ENCODE assay signal across 14 cellular contexts in genomic region chr2:187549951-187550555, GRCh38. TPM values are rescaled to one million over a fixed set of nuclear protein-coding genes. Genes with fewer than 3 reads are reported as not detected.
DNase-seq lines count a peak whose midpoint lies in the region; ATAC-seq and TF ChIP-seq lines count a peak whose summit lies in the region.
"Had no signal": no experiment of that assay in that cellular context is flagged by ENCODE, and none has a peak within 500 bp of the region (broad histone marks: within the 10 kb centered on the region; RNA-seq: fewer than 3 reads in every experiment).

No MANE protein-coding gene starts in this region.

- in situ Hi-C loops in Panc1 (cut with HindIII; ENCODE audit: low pct_unique_long_range_greater_than_20kb, low sequenced_read_pairs): no loop called here

- POLR2A ChIA-PET in Panc1 (lab: Charles Lee): interaction anchor here (0.6 to 1.6 kb wide), 2 partner anchors 16 to 50 kb away, joined by 4 to 5 read pairs; no protein-coding TSS in a partner anchor

- H3K36me3 ChIP-seq in Panc1 (ENCODE audit: control insufficient read depth, insufficient read depth, low read length) (peaks cover 21% of the 10 kb centered on the region), endocrine pancreas (ENCODE audit: control insufficient read depth, insufficient read depth, low read length) (no peaks in the 10 kb centered on the region), muscle layer of duodenum (ENCODE audit: control insufficient read depth in 1 of 2, insufficient read depth in 2 of 2, low read length in 2 of 2) (no peaks in the 10 kb centered on the region), tibial nerve (no peaks in the 10 kb centered on the region)

- H3K27me3 ChIP-seq in Panc1 (ENCODE audit: control insufficient read depth, insufficient read depth, low read length): no peaks in the 10 kb centered on the region
- H3K27me3 ChIP-seq in endocrine pancreas (ENCODE audit: control insufficient read depth, insufficient read depth, low read length): no peaks in the 10 kb centered on the region
- H3K27me3 ChIP-seq in muscle layer of duodenum (ENCODE audit: low read depth, low read length): no peaks in the 10 kb centered on the region
- H3K27me3 ChIP-seq in tibial nerve: no peaks in the 10 kb centered on the region
- H3K27me3 ChIP-seq: SJCRH30 had no signal

- no TSS peak for BruUV-seq in Panc1 (replicated peaks; lab: Mats Ljungman, UMichigan)

- 63 to 67% methylated on average over 3 of the region's 3 CpGs for WGBS in tibial nerve, 2 donors

- H3K9me3 ChIP-seq in Panc1 (ENCODE audit: control insufficient read depth, insufficient read depth, low read depth, low read length): no peaks in the 10 kb centered on the region
- no peaks in the 10 kb centered on the region for H3K9me3 ChIP-seq in endocrine pancreas (ENCODE audit: control insufficient read depth, low read length)
- H3K9me3 ChIP-seq in muscle layer of duodenum (ENCODE audit: control insufficient read depth in 1 of 2, low read length in 2 of 2): no peaks in the 10 kb centered on the region
- H3K9me3 ChIP-seq in tibial nerve: no peaks in the 10 kb centered on the region
- H3K9me3 ChIP-seq: SJCRH30 had no signal

- H3K4me3 ChIP-seq in Panc1 (ENCODE audit: low read depth in 2 of 2, low read length in 2 of 2): peak overlapping the region; percentile 27 to 44
- peak overlapping the region; percentile 74 for H3K4me3 ChIP-seq in endocrine pancreas (ENCODE audit: control insufficient read depth, insufficient read depth, low read length)
- H3K4me3 ChIP-seq in muscle layer of duodenum (ENCODE audit: low read depth in 1 of 2, low read length in 2 of 2): peak overlapping the region; percentile 22 to 34
- peak overlapping the region in 3 of 4 donors; percentile 1 to 15 (median 12) for H3K4me3 ChIP-seq in tibial nerve
- H3K4me3 ChIP-seq: SJCRH30 had no signal

- H3K27ac ChIP-seq in Panc1 (ENCODE audit: low read length): peak overlapping the region; percentile 98
- H3K27ac ChIP-seq in muscle layer of duodenum (ENCODE audit: low read length): peak overlapping the region; percentile 45
- peak overlapping the region; percentile 29 to 83 (median 56) for H3K27ac ChIP-seq in tibial nerve
- H3K27ac ChIP-seq: SJCRH30 had no signal

- no peak for DNase-seq in Panc1 (ENCODE audit: low read depth, low spot score)
- no peak for DNase-seq in tibial nerve (ENCODE audit: low spot score in 2 of 2)
- DNase-seq in activated CD8-positive, alpha-beta memory T cell treated with anti-CD3 and anti-CD28 coated beads for 24 hours: no peak
- no peak for DNase-seq in T-helper 9 cell
- DNase-seq: activated CD4-positive, CD25-positive, alpha-beta regulatory T cell; activated naive CD8-positive, alpha-beta T cell treated with anti-CD3 and anti-CD28 coated beads, Interleukin-2, amount 50 U/mL, for 24 hours; CD8-positive, alpha-beta memory T cell; NCI-H1930; occipital lobe; SJCRH30; stimulated activated CD4-positive, alpha-beta T cell treated with anti-CD3 and anti-CD28 coated beads, Interleukin-2, amount 100 ng/mL, for 24 hours had no signal

- no peak; the same call in 1 of the 2 replicates for ATAC-seq in Panc1
- no peak for ATAC-seq in GM19035 (IDR thresholded peaks at IDR 0.05; ENCODE audit: unreplicated experiment)
- ATAC-seq: activated naive CD8-positive, alpha-beta T cell treated with anti-CD3 and anti-CD28 coated beads, Interleukin-2, amount 50 U/mL, for 24 hours had no signal

- TF ChIP-seq CTCF in Panc1 (IDR thresholded peaks at IDR 0.05) (no peak), tibial nerve (IDR thresholded peaks at IDR 0.05) (no peak)

- no peak for TF ChIP-seq POLR2A in tibial nerve (IDR thresholded peaks at IDR 0.05)

- H3K4me1 ChIP-seq in Panc1 (ENCODE audit: control insufficient read depth, insufficient read depth, low read length): peaks cover 74% of the 10 kb centered on the region
- H3K4me1 ChIP-seq in endocrine pancreas (ENCODE audit: control insufficient read depth, insufficient read depth, low read length): peaks cover 16% of the 10 kb centered on the region
- H3K4me1 ChIP-seq in muscle layer of duodenum (ENCODE audit: control insufficient read depth in 1 of 2, insufficient read depth in 2 of 2, low read length in 2 of 2): peaks cover 2 to 3% of the 10 kb centered on the region in 2 donors
- peaks cover 0 to 59% (median 10%) of the 10 kb centered on the region in 4 donors for H3K4me1 ChIP-seq in tibial nerve

- intact Hi-C loops in Panc1 (cut with micrococcal nuclease; ENCODE audit: unreplicated experiment): no loop called here

- CTCF ChIA-PET in Panc1 (lab: Charles Lee): interaction anchor here (1.0 kb wide), 1 partner anchor 50 kb away, joined by 4 read pairs; no protein-coding TSS in a partner anchor

- no peak for TF ChIP-seq EP300 in tibial nerve (IDR thresholded peaks at IDR 0.05)

- H3K9ac ChIP-seq in endocrine pancreas (ENCODE audit: control insufficient read depth, insufficient read depth, low read length): no peak overlapping the region

RNA-seq across cellular contexts. Expression of gene TFPI, which starts 4.2 kb away (rescaled TPM):
- 129 TPM for total RNA-seq in Panc1 (2021; ENCODE audit: unreplicated experiment)
- polyA plus RNA-seq in Panc1 (2012; ENCODE audit: insufficient read length): 51.3 TPM
- total RNA-seq in tibial nerve: 100 to 1,000 TPM in 1 of 4 donors, 10 to 100 TPM in 3; 75.1 to 110 (median 92.2) TPM
- total RNA-seq: CD8-positive, alpha-beta memory T cell had no signal
- polyA plus RNA-seq: CD8-positive, alpha-beta memory T cell had no signal

Comparison
In these comparisons a context has a peak if more than half of its experiments do, and no peak if none do; other contexts are left out.
1. H3K27ac ChIP-seq: peak in every context shown above with its lines; median percentile 98 in Panc1; 56 in tibial nerve; 45 in muscle layer of duodenum.
2. H3K4me3 ChIP-seq: peak in every context shown above with its lines; median percentile 74 in endocrine pancreas; 36 in Panc1; 28 in muscle layer of duodenum; 12 in tibial nerve.